Comparison of ENCODE assay signal across 8 cellular contexts in the genomic region with DNA sequence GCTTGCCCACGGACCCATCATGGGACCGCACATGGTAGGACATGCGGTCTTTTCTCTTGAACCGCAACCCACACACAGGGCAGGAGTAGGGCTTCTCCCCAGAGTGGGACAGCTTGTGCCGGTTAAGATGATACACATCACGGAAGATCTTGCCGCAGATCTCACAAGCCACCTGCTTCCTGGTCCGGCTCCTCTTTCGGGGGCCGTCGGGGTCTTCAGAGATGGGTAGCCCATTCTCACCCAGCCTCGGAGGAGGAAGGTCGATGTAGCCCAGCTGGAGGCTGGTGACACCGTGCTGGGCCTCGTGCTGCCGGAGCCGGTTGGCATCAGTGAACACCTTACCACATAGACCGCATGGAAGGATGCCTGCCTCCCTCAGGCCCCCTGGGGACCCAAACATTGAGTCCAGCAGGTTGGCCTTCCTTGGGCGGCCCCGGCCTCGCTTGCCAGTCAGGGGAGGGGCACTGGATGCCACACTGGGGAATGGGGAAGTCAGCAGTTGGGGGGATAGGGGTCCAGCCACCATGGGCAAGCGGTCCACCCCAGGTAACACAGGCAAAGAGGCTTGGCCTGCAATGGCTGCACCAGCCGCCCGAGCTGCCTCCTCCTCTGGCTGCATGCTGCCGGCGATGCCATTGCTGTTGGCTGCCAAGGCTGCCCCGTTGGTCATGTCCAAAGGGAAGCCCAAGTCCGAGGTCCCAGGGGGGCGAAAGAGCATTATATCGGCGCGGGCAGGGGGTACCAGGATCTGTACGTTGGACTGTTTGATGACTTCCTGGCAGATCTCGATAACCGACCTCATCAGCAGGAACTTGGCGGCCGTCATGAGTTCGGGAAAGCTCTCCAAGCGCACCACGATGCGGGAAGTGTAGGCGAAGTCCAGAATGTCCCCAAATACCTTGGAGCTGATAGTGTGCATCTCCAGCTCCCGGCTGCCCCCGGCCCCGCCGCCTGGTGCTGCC. TPM values are rescaled to one million over a fixed set of nuclear protein-coding genes. Genes with fewer than 3 reads are reported as not detected.
DNase-seq lines count a peak whose midpoint lies in the region; ATAC-seq and TF ChIP-seq lines count a peak whose summit lies in the region.

No MANE protein-coding gene starts in this region.

- H3K4me2 ChIP-seq in BLaER1 treated with 17β-estradiol and CSF1 and Interleukin-3, amounts not matched to agents 10 nM and 100 nM: peak overlapping the region; percentile 95 to 100 (median 99)
- H3K4me2 ChIP-seq in trophoblast cell (ENCODE audit: low read length): peak overlapping the region; percentile 93

- peak overlapping the region; percentile 89 to 97 for H3K4me3 Mint-ChIP-seq in activated T-cell treated with anti-CD3 and anti-CD28 coated beads, Interleukin-2, amount 50 U/mL, for 72 hours

- TF ChIP-seq CTCF in foreskin fibroblast (IDR thresholded peaks at IDR 0.05; ENCODE audit: low read depth, low read length): no peak

- H2BK5ac ChIP-seq in trophoblast cell (ENCODE audit: low read depth, low read length, poor library complexity): peak overlapping the region; percentile 51

- H3K36me3 ChIP-seq in BLaER1 treated with 17β-estradiol and CSF1 and Interleukin-3, amounts not matched to agents 10 nM and 100 nM: peaks cover 30 to 56% (median 48%) of the 10 kb centered on the region in 11 experiments
- H3K36me3 ChIP-seq in trophoblast cell (ENCODE audit: control insufficient read depth in 1 of 2, insufficient read depth in 2 of 2, low read length in 2 of 2): peaks cover 42 to 44% of the 10 kb centered on the region in 2 experiments

- DNase-seq in KG1 (lab: John Stamatoyannopoulos, UW) (peak; percentile 79), foreskin fibroblast (peak; percentile 55 to 78), trophoblast cell (peak in 1 of 2 donors; percentile 50), DMS79 treated with DMSO at 0.1 percent for 48 hours (lab: John Stamatoyannopoulos, UW) (no peak), NCI-H1092 (lab: John Stamatoyannopoulos, UW) (no peak)
- peak; percentile 39 to 43 for DNase-seq in activated T-cell treated with anti-CD3 and anti-CD28 coated beads, Interleukin-2, amount 50 U/mL, for 72 hours

- peak overlapping the region; percentile 45 for H3K14ac ChIP-seq in trophoblast cell (ENCODE audit: low read length)

- H2AFZ ChIP-seq in trophoblast cell (ENCODE audit: insufficient read depth, low read length, poor library complexity): peak overlapping the region; percentile 3

- H3K79me2 ChIP-seq in trophoblast cell (ENCODE audit: control insufficient read depth, insufficient read depth, low read length, poor library complexity): peaks cover 33% of the 10 kb centered on the region

- H3K36me3 Mint-ChIP-seq in activated T-cell treated with anti-CD3 and anti-CD28 coated beads, Interleukin-2, amount 50 U/mL, for 72 hours (ENCODE audit: insufficient read depth in 2 of 2): peaks cover 0 to 13% of the 10 kb centered on the region in 2 donors

- H3K9ac ChIP-seq in BLaER1 treated with 17β-estradiol and CSF1 and Interleukin-3, amounts not matched to agents 10 nM and 100 nM: peak overlapping the region; percentile 93 to 100 (median 99)
- peak overlapping the region; percentile 44 for H3K9ac ChIP-seq in trophoblast cell (ENCODE audit: low read length)

- H3K27me3 Mint-ChIP-seq in activated T-cell treated with anti-CD3 and anti-CD28 coated beads, Interleukin-2, amount 50 U/mL, for 72 hours (ENCODE audit: low read depth): no peaks in the 10 kb centered on the region

- H3K27ac ChIP-seq in BLaER1 treated with 17β-estradiol and CSF1 and Interleukin-3, amounts not matched to agents 10 nM and 100 nM: peak overlapping the region; percentile 41 to 100 (median 99)
- peak overlapping the region; percentile 82 for H3K27ac ChIP-seq in trophoblast cell (ENCODE audit: low read depth, low read length)

- H3K4me3 ChIP-seq in BLaER1 treated with 17β-estradiol and CSF1 and Interleukin-3, amounts not matched to agents 10 nM and 100 nM: peak overlapping the region; percentile 62 to 84 (median 76)
- H3K4me3 ChIP-seq in foreskin fibroblast (ENCODE audit: low read depth in 1 of 2, low read length in 2 of 2) (peak overlapping the region; percentile 59 to 64), trophoblast cell (ENCODE audit: low read depth, low read length) (peak overlapping the region; percentile 91)

- peak overlapping the region; percentile 80 for H4K8ac ChIP-seq in trophoblast cell (ENCODE audit: low read depth, low read length)

- H2AK5ac ChIP-seq in trophoblast cell (ENCODE audit: low read length): peak overlapping the region; percentile 73

- peak overlapping the region; percentile 93 for H2BK12ac ChIP-seq in trophoblast cell (ENCODE audit: low read length)

- peak overlapping the region; percentile 95 for H2BK120ac ChIP-seq in trophoblast cell (ENCODE audit: insufficient read depth, low read length, poor library complexity)

- peaks cover 59 to 70% (median 64%) of the 10 kb centered on the region in 10 experiments for H3K4me1 ChIP-seq in BLaER1 treated with 17β-estradiol and CSF1 and Interleukin-3, amounts not matched to agents 10 nM and 100 nM
- peaks cover 27 to 40% of the 10 kb centered on the region in 2 experiments for H3K4me1 ChIP-seq in trophoblast cell (ENCODE audit: control insufficient read depth in 1 of 2, insufficient read depth in 2 of 2, low read length in 2 of 2)

- peak overlapping the region; percentile 87 for H3K18ac ChIP-seq in trophoblast cell (ENCODE audit: low read length)

- peaks cover 39 to 62% (median 61%) of the 10 kb centered on the region in 11 experiments; a peak in 21 of 22 replicates for H4K20me1 ChIP-seq in BLaER1 treated with 17β-estradiol and CSF1 and Interleukin-3, amounts not matched to agents 10 nM and 100 nM

- peaks cover 58% of the 10 kb centered on the region for H3K4me1 Mint-ChIP-seq in activated T-cell treated with anti-CD3 and anti-CD28 coated beads, Interleukin-2, amount 50 U/mL, for 72 hours (ENCODE audit: low read depth)

- H3K9me3 Mint-ChIP-seq in activated T-cell treated with anti-CD3 and anti-CD28 coated beads, Interleukin-2, amount 50 U/mL, for 72 hours: no peaks in the 10 kb centered on the region

- peak overlapping the region; percentile 96 for H3K27ac Mint-ChIP-seq in activated T-cell treated with anti-CD3 and anti-CD28 coated beads, Interleukin-2, amount 50 U/mL, for 72 hours

- H3K27me3 ChIP-seq in BLaER1 treated with 17β-estradiol and CSF1 and Interleukin-3, amounts not matched to agents 10 nM and 100 nM: no peaks in the 10 kb centered on the region
- no peaks in the 10 kb centered on the region for H3K27me3 ChIP-seq in trophoblast cell (ENCODE audit: insufficient read depth, low read length)

- no peak for ATAC-seq in activated T-cell treated with anti-CD3 and anti-CD28 coated beads, Interleukin-2, amount 50 U/mL, for 72 hours (replicated peaks in 1 of 2)
- no peak for ATAC-seq in HG02884 (IDR thresholded peaks at IDR 0.05; ENCODE audit: unreplicated experiment)

- no peaks in the 10 kb centered on the region for H3K9me3 ChIP-seq in BLaER1 treated with 17β-estradiol and CSF1 and Interleukin-3, amounts not matched to agents 10 nM and 100 nM (replicated peaks in 1 of 11)
- H3K9me3 ChIP-seq in trophoblast cell (ENCODE audit: insufficient read depth, low read depth, low read length): no peaks in the 10 kb centered on the region

- peak overlapping the region; percentile 83 for H4K91ac ChIP-seq in trophoblast cell (ENCODE audit: low read depth, low read length)

- peak overlapping the region; percentile 91 for H3K4ac ChIP-seq in trophoblast cell (ENCODE audit: low read depth, low read length)

- no peak overlapping the region for H3K23ac ChIP-seq in trophoblast cell (ENCODE audit: low read length)

- WGBS in trophoblast cell (ENCODE audit: extremely low coverage, insufficient coverage, insufficient read length): no CpG with 5 or more reads among the region's 46 CpGs

- H3K79me1 ChIP-seq in trophoblast cell (ENCODE audit: low read length): peaks cover 39% of the 10 kb centered on the region

- peak overlapping the region; percentile 26 for H4K12ac ChIP-seq in trophoblast cell (ENCODE audit: low read depth, low read length)

RNA-seq across cellular contexts. Expression of gene PATZ1, which starts 1.5 kb away (rescaled TPM):
- 10 to 100 TPM; 22.9 to 26.4 TPM for total RNA-seq in activated T-cell treated with anti-CD3 and anti-CD28 coated beads, Interleukin-2, amount 50 U/mL, for 72 hours
- polyA plus RNA-seq in trophoblast cell (2013): 19.9 and 20.7 TPM in 2 replicates

RNA-seq across cellular contexts. Expression of gene PIK3IP1, which starts 52.4 kb away (rescaled TPM):
- total RNA-seq in activated T-cell treated with anti-CD3 and anti-CD28 coated beads, Interleukin-2, amount 50 U/mL, for 72 hours: 10 to 100 TPM; 34.1 to 39.5 TPM
- 3.7 and 4.0 TPM in 2 replicates for polyA plus RNA-seq in trophoblast cell (2013)

RNA-seq across cellular contexts. Expression of gene DRG1, which starts 54.8 kb away (rescaled TPM):
- total RNA-seq in activated T-cell treated with anti-CD3 and anti-CD28 coated beads, Interleukin-2, amount 50 U/mL, for 72 hours: 100 to 1,000 TPM; 126 to 137 TPM
- 50.4 and 51.7 TPM in 2 replicates for polyA plus RNA-seq in trophoblast cell (2013)

Comparison
In these comparisons a context has a peak if more than half of its experiments do, and no peak if none do; other contexts are left out.
1. DNase-seq: peak in KG1 (single experiment), activated T-cell treated with anti-CD3 and anti-CD28 coated beads, Interleukin-2, amount 50 U/mL, for 72 hours (2 of 2) and foreskin fibroblast (2 of 2); none in DMS79 treated with DMSO at 0.1 percent for 48 hours (single experiment) and NCI-H1092 (single experiment).
2. Peak in every context shown above with its lines, with median percentiles within 50 percentile points of each other: H3K4me3 ChIP-seq.